In genomic region chr2:28281739-28282138, GRCh38 we compare ENCODE assay signal across 24 cellular contexts.
DNase-seq lines count a peak whose midpoint lies in the region; ATAC-seq and TF ChIP-seq lines count a peak whose summit lies in the region.
"Had no signal": no experiment of that assay in that cellular context is flagged by ENCODE, and none has a peak within 500 bp of the region (broad histone marks: within the 10 kb centered on the region; RNA-seq: fewer than 3 reads in every experiment).

No MANE protein-coding gene starts in this region.

- H3K4ac ChIP-seq in mesenchymal stem cell (ENCODE audit: low read depth in 1 of 2, low read length in 2 of 2), result no peak overlapping the region

- H3K27me3 Mint-ChIP-seq in type B pancreatic cell (no peaks in the 10 kb centered on the region), glutamatergic neuron (ENCODE audit: unreplicated experiment) (peaks cover 5% of the 10 kb centered on the region)

- POLR2A ChIA-PET in PC-9 (lab: Charles Lee; ENCODE audit: unreplicated experiment), result no interaction called here

- H2BK120ac ChIP-seq in mesenchymal stem cell (ENCODE audit: low read depth, low read length), result no peak overlapping the region

- peak overlapping the region; percentile 90 for H3K27ac Mint-ChIP-seq in type B pancreatic cell
- H3K27ac Mint-ChIP-seq in glutamatergic neuron (ENCODE audit: unreplicated experiment), result no peak overlapping the region

- no peaks in the 10 kb centered on the region for H3K36me3 ChIP-seq in PC-9 (ENCODE audit: low read depth)
- peaks cover 3 to 6% of the 10 kb centered on the region in 2 experiments for H3K36me3 ChIP-seq in mesenchymal stem cell (ENCODE audit: control insufficient read depth in 1 of 2, insufficient read depth in 2 of 2, low read depth in 1 of 2, low read length in 2 of 2)
- H3K36me3 ChIP-seq: BE2C, SJCRH30 had no signal

- H3K27me3 ChIP-seq in PC-9 (ENCODE audit: insufficient read depth, low read depth) (no peaks in the 10 kb centered on the region), mesenchymal stem cell (ENCODE audit: control insufficient read depth in 1 of 2, insufficient read depth in 1 of 2, low read length in 2 of 2) (no peaks in the 10 kb centered on the region)
- H3K27me3 ChIP-seq: BE2C, SJCRH30 had no signal

- H3K18ac ChIP-seq in mesenchymal stem cell (ENCODE audit: low read depth in 1 of 2, low read length in 2 of 2), result no peak overlapping the region

- no peak overlapping the region for H2BK5ac ChIP-seq in mesenchymal stem cell (ENCODE audit: low read depth, low read length, poor library complexity, severe bottlenecking)

- H3K36me3 Mint-ChIP-seq in type B pancreatic cell (peaks cover 10% of the 10 kb centered on the region), glutamatergic neuron (ENCODE audit: unreplicated experiment) (peaks cover 7% of the 10 kb centered on the region)

- no TSS peak for BruUV-seq in PC-9 (replicated peaks; lab: Mats Ljungman, UMichigan)

- H2AFZ ChIP-seq in PC-9, result no peak overlapping the region
- no peak overlapping the region for H2AFZ ChIP-seq in mesenchymal stem cell (ENCODE audit: low read depth, low read length)

- H4K20me1 ChIP-seq in PC-9 (ENCODE audit: insufficient read depth), result no peaks in the 10 kb centered on the region

- ATAC-seq in HG03045 (IDR thresholded peaks at IDR 0.05; ENCODE audit: unreplicated experiment) (no peak), HG03139 (IDR thresholded peaks at IDR 0.05; ENCODE audit: unreplicated experiment) (no peak)
- ATAC-seq: HCT116, PC-3, Right ventricle myocardium inferior had no signal

- no peak overlapping the region for H3K23ac ChIP-seq in mesenchymal stem cell (ENCODE audit: low read length in 2 of 2)

- H3K4me1 Mint-ChIP-seq in type B pancreatic cell (ENCODE audit: unreplicated experiment) (peaks cover 11% of the 10 kb centered on the region), glutamatergic neuron (ENCODE audit: low read depth, unreplicated experiment) (peaks cover 12% of the 10 kb centered on the region)
- H3K4me1 Mint-ChIP-seq: CD14-positive monocyte had no signal

- peaks cover 28% of the 10 kb centered on the region for H3F3A ChIP-seq in PC-9 (ENCODE audit: insufficient read depth, low read depth)

- no peak overlapping the region for H3K9ac ChIP-seq in mesenchymal stem cell (ENCODE audit: low read length)

- peak overlapping the region; percentile 90 for H2AK5ac ChIP-seq in mesenchymal stem cell (ENCODE audit: low read length, severe bottlenecking)

- CTCF ChIA-PET in PC-9 (lab: Charles Lee), result no interaction called here

- DNase-seq in PC-9 (no peak), epithelial cell of proximal tubule (ENCODE audit: low read depth) (no peak), mesenchymal stem cell (no peak), type B pancreatic cell (ENCODE audit: extremely low spot score, unreplicated experiment) (no peak), NCI-H2171 treated with DMSO at 0.1 percent for 48 hours (lab: John Stamatoyannopoulos, UW) (no peak), glutamatergic neuron (no peak)
- DNase-seq: BE2C; DMS153; Karpas-422; NCI-H1092; NCI-H1417 treated with DMSO at 0.1 percent for 48 hours; NCI-H1694 treated with DMSO at 0.1 percent for 48 hours; NCI-H2081; NCI-H226; NCI-H524; NCI-H748 treated with DMSO at 0.1 percent for 48 hours; NK-92 treated with Interleukin-12 subunit alpha and Interleukin-12 subunit beta, amount 100 ng/mL, for 24 hours; PC-3; SJCRH30 had no signal

- H4K8ac ChIP-seq in mesenchymal stem cell (ENCODE audit: low read length), result no peak overlapping the region

- H3K4me3 ChIP-seq in PC-9, result no peak overlapping the region
- H3K4me3 ChIP-seq in epithelial cell of proximal tubule (ENCODE audit: low read depth, low read length), result peak overlapping the region; percentile 48
- no peak overlapping the region for H3K4me3 ChIP-seq in mesenchymal stem cell (ENCODE audit: insufficient read depth in 1 of 2, low read depth in 1 of 2, low read length in 2 of 2)
- H3K4me3 ChIP-seq: SJCRH30 had no signal

- peak overlapping the region in 1 of 2 experiments; percentile 38 for H2BK12ac ChIP-seq in mesenchymal stem cell (ENCODE audit: low read length in 2 of 2)

- peak overlapping the region; percentile 67 for H3K4me2 ChIP-seq in PC-9
- no peak overlapping the region for H3K4me2 ChIP-seq in mesenchymal stem cell (ENCODE audit: low read length, poor library complexity, severe bottlenecking)

- no peak overlapping the region for H4K91ac ChIP-seq in mesenchymal stem cell (ENCODE audit: low read length)

- WGBS in mesenchymal stem cell, result no CpG with 5 or more reads among the region's 1 CpG

- H3K9me3 Mint-ChIP-seq in type B pancreatic cell (no peaks in the 10 kb centered on the region), glutamatergic neuron (ENCODE audit: unreplicated experiment) (no peaks in the 10 kb centered on the region)
- H3K9me3 Mint-ChIP-seq: CD14-positive monocyte had no signal

- TF ChIP-seq CTCF in PC-9 (conservative IDR thresholded peaks at IDR 0.05), result no peak
- TF ChIP-seq CTCF in epithelial cell of proximal tubule (conservative IDR thresholded peaks at IDR 0.05; ENCODE audit: low read depth, low read length), result no peak
- no peak for TF ChIP-seq CTCF in type B pancreatic cell (conservative IDR thresholded peaks at IDR 0.05)
- no peak for TF ChIP-seq CTCF in glutamatergic neuron (IDR thresholded peaks at IDR 0.05; ENCODE audit: partially characterized antibody, unreplicated experiment)

- peak overlapping the region; percentile 91 for H3K27ac ChIP-seq in PC-9
- no peak overlapping the region for H3K27ac ChIP-seq in mesenchymal stem cell (ENCODE audit: low read length, poor library complexity, severe bottlenecking)
- H3K27ac ChIP-seq: SJCRH30 had no signal

- peaks cover 2% of the 10 kb centered on the region for H3K79me1 ChIP-seq in mesenchymal stem cell (replicated peaks; ENCODE audit: low read length, poor library complexity, severe bottlenecking)

- H3K14ac ChIP-seq in mesenchymal stem cell (ENCODE audit: low read length in 2 of 2), result no peak overlapping the region

- H3K9me2 ChIP-seq in PC-9 (ENCODE audit: insufficient read depth), result no peaks in the 10 kb centered on the region

- no peaks in the 10 kb centered on the region; the same call in 1 of the 2 replicates for H3K79me2 ChIP-seq in PC-9 (ENCODE audit: low read depth)

- H2BK15ac ChIP-seq in mesenchymal stem cell (ENCODE audit: low read depth, poor library complexity, severe bottlenecking), result no peak overlapping the region

- H3K9me3 ChIP-seq in PC-9 (ENCODE audit: insufficient read depth, low read depth) (no peaks in the 10 kb centered on the region), mesenchymal stem cell (ENCODE audit: control insufficient read depth, low read length) (no peaks in the 10 kb centered on the region)
- H3K9me3 ChIP-seq: BE2C, SJCRH30 had no signal

- H3K4me1 ChIP-seq in PC-9 (replicated peaks; ENCODE audit: insufficient read depth) (peaks cover 63% of the 10 kb centered on the region), mesenchymal stem cell (ENCODE audit: control insufficient read depth, insufficient read depth, low read depth, low read length) (peaks cover 13% of the 10 kb centered on the region)

- intact Hi-C loops in PC-9 (cut with micrococcal nuclease; ENCODE audit: unreplicated experiment), result no loop called here

- no peak overlapping the region for H3K4me3 Mint-ChIP-seq in type B pancreatic cell
- no peak overlapping the region for H3K4me3 Mint-ChIP-seq in glutamatergic neuron (ENCODE audit: unreplicated experiment)
- H3K4me3 Mint-ChIP-seq: CD14-positive monocyte had no signal
